17 cellular contexts compared by ENCODE assay signal in the genomic region with DNA sequence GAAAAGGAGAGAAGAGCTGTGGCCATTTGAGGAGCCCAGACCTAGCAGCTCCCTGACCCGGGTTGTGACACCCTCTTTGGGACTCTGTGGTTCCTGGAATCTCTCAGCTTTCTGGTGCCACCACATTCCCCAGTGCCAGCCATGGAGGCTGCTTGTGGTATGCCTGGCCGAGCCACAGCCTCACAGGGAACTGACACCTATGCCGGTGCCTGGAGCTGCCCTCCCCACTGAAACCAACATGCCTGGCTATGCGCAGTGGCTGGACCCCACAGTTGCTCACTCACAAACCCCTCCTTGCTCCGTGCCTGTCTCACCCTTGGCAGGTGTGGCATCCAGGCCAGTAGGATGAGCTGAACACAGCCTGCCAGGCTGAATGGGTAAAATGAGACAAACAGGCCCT.
A peak's percentile ranks its signal among the peaks of the same experiment; 100 is the strongest.
DNase-seq lines count a peak whose midpoint lies in the region; ATAC-seq, FAIRE-seq and TF ChIP-seq lines count a peak whose summit lies in the region.
"Had no signal": no experiment of that assay in that cellular context is flagged by ENCODE, and none has a peak within 500 bp of the region (broad histone marks: within the 10 kb centered on the region; RNA-seq: fewer than 3 reads in every experiment).

No MANE protein-coding gene starts in this region.

- H3K27me3 Mint-ChIP-seq in endothelial cell (ENCODE audit: unreplicated experiment), result no peaks in the 10 kb centered on the region
- no peaks in the 10 kb centered on the region for H3K27me3 Mint-ChIP-seq in activated naive CD8-positive, alpha-beta T cell treated with anti-CD3 and anti-CD28 coated beads for 36 hours

- no peaks in the 10 kb centered on the region for H3K36me3 ChIP-seq in RWPE2 (ENCODE audit: low read depth)
- H3K36me3 ChIP-seq: BLaER1 had no signal

- no peaks in the 10 kb centered on the region for H3K27me3 ChIP-seq in RWPE2 (ENCODE audit: insufficient read depth, poor library complexity, severe bottlenecking)
- H3K27me3 ChIP-seq: BLaER1 had no signal

- H3K27ac Mint-ChIP-seq in endothelial cell (ENCODE audit: unreplicated experiment), result peak overlapping the region; percentile 24
- H3K27ac Mint-ChIP-seq in activated naive CD8-positive, alpha-beta T cell treated with anti-CD3 and anti-CD28 coated beads for 36 hours, result no peak overlapping the region
- H3K27ac Mint-ChIP-seq: CD8-positive, alpha-beta T cell; GM23338 had no signal

- no peaks in the 10 kb centered on the region for H3K9me3 Mint-ChIP-seq in endothelial cell (ENCODE audit: unreplicated experiment)
- no peaks in the 10 kb centered on the region for H3K9me3 Mint-ChIP-seq in activated naive CD8-positive, alpha-beta T cell treated with anti-CD3 and anti-CD28 coated beads for 36 hours

- intact Hi-C loops in posterior vena cava (cut with DNase I), result no loop called here

- no peak overlapping the region for H3K27ac ChIP-seq in RWPE2 (ENCODE audit: poor library complexity, severe bottlenecking)
- H3K27ac ChIP-seq: BLaER1, HL-60 had no signal

- no peak overlapping the region for H3K4me3 ChIP-seq in RWPE2 (ENCODE audit: severe bottlenecking)
- H3K4me3 ChIP-seq: BLaER1, GM23338 had no signal

- peak; percentile 17 for DNase-seq in RWPE2 (ENCODE audit: low spot score)
- no peak for DNase-seq in endothelial cell (ENCODE audit: low spot score)
- DNase-seq in posterior vena cava (ENCODE audit: low spot score), result peak; percentile 52
- DNase-seq in urothelium cell line (ENCODE audit: low spot score), result no peak
- DNase-seq in activated effector memory CD4-positive, alpha-beta T cell treated with Interleukin-2 at 50 U/mL for 16 hours, result no peak
- no peak for DNase-seq in activated naive CD8-positive, alpha-beta T cell treated with anti-CD3 and anti-CD28 coated beads for 36 hours
- DNase-seq: 8988T; Calu3; CD8-positive, alpha-beta T cell; DMS79 treated with DMSO at 0.1 percent for 48 hours; GF-D8; HCEC 1CT had no signal

- H3K4me3 Mint-ChIP-seq in endothelial cell (ENCODE audit: unreplicated experiment), result no peak overlapping the region
- no peak overlapping the region for H3K4me3 Mint-ChIP-seq in activated naive CD8-positive, alpha-beta T cell treated with anti-CD3 and anti-CD28 coated beads for 36 hours
- H3K4me3 Mint-ChIP-seq: CD8-positive, alpha-beta T cell; GM23338 had no signal

- FAIRE-seq in urothelium cell line (lab: Jason Lieb, UNC), result peak; percentile 40
- FAIRE-seq: H54 had no signal

- TF ChIP-seq CTCF in RWPE2 (IDR thresholded peaks at IDR 0.05; ENCODE audit: poor library complexity, severe bottlenecking), result no peak
- no peak for TF ChIP-seq CTCF in endothelial cell (IDR thresholded peaks at IDR 0.05; ENCODE audit: unreplicated experiment)

- no peaks in the 10 kb centered on the region for H3K36me3 Mint-ChIP-seq in endothelial cell (ENCODE audit: low read depth, unreplicated experiment)
- no peaks in the 10 kb centered on the region for H3K36me3 Mint-ChIP-seq in activated naive CD8-positive, alpha-beta T cell treated with anti-CD3 and anti-CD28 coated beads for 36 hours
- H3K36me3 Mint-ChIP-seq: CD8-positive, alpha-beta T cell had no signal

- H3K4me1 ChIP-seq in RWPE2 (ENCODE audit: insufficient read depth, poor library complexity, severe bottlenecking), result no peaks in the 10 kb centered on the region
- H3K4me1 ChIP-seq: BLaER1 had no signal

- H3K4me1 Mint-ChIP-seq in endothelial cell (ENCODE audit: unreplicated experiment), result no peaks in the 10 kb centered on the region
- H3K4me1 Mint-ChIP-seq in activated naive CD8-positive, alpha-beta T cell treated with anti-CD3 and anti-CD28 coated beads for 36 hours, result no peaks in the 10 kb centered on the region
- H3K4me1 Mint-ChIP-seq: GM23338 had no signal

- ATAC-seq in RWPE2 (ENCODE audit: low read depth), result no peak
- ATAC-seq in HG02973 (IDR thresholded peaks at IDR 0.05; ENCODE audit: unreplicated experiment), result no peak
- ATAC-seq: CD8-positive, alpha-beta T cell; GM23338 had no signal

- no peaks in the 10 kb centered on the region for H3K9me3 ChIP-seq in RWPE2 (ENCODE audit: severe bottlenecking)

Comparison
In these comparisons a context has a peak if more than half of its experiments do, and no peak if none do; other contexts are left out.
1. DNase-seq: peak in RWPE2 (single experiment) and posterior vena cava (single experiment); none in endothelial cell (single experiment), urothelium cell line (single experiment), activated effector memory CD4-positive, alpha-beta T cell treated with Interleukin-2 at 50 U/mL for 16 hours (single experiment) and activated naive CD8-positive, alpha-beta T cell treated with anti-CD3 and anti-CD28 coated beads for 36 hours (single experiment).